In the genomic region with DNA sequence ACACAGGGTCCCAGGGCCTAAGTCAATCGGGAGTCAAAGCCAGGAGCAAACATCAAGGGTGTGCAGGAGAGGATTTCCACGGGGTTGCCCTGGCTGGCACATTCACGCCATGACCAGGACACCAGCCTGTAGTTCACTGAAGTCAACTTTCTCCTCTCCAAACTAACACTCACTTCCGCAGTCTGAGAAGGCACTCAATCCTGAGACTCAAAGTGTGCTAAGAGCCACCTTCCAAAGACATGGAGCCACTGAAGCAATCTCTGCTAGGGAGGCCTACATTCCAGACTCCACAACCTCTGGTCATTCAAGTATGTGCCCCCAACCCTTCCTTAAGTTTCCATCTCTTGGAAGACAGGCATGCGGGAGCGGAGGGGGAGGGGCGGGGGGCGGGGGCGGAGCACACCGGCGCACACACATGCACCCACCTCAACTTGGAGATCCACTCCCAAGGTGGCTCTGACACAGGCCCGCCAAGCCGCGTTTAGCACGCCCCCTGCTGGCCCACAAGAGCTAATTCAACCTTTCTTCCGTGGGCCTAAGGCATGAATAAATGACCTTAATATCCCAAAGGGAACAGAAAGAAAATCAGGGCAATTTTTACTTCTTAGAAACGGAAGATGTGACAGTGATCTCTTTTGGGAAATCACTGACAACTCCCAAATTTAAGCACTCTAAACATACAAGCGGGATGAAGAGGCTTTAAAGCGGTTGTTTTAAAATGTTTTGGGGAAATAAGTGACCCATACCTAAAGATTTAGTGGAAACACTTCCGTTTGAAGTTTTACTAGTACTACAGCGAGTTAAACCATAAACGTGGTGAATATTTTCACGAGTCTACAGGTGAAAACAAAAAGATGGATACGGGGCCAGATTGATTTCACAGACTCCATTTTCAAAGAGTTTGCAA, we compare ENCODE assay signal across 8 cellular contexts. TPM values are rescaled to one million over a fixed set of nuclear protein-coding genes. Genes with fewer than 3 reads are reported as not detected.
DNase-seq lines count a peak whose midpoint lies in the region; ATAC-seq, FAIRE-seq and TF ChIP-seq lines count a peak whose summit lies in the region.

No MANE protein-coding gene starts in this region.

- H3K79me2 ChIP-seq in OCI-LY7 (ENCODE audit: insufficient read depth, low read depth, low read length): no peaks in the 10 kb centered on the region
- H3K79me2 ChIP-seq in osteoblast (ENCODE audit: insufficient read depth, low read length): no peaks in the 10 kb centered on the region

- H3K9me2 ChIP-seq in OCI-LY7 (ENCODE audit: insufficient read depth, low read length): no peaks in the 10 kb centered on the region

- H3K36me3 ChIP-seq in OCI-LY7 (ENCODE audit: insufficient read depth, low read length) (no peaks in the 10 kb centered on the region), osteoblast (ENCODE audit: insufficient read depth, low read length) (no peaks in the 10 kb centered on the region), uterus (no peaks in the 10 kb centered on the region)

- H3K4me2 ChIP-seq in OCI-LY7 (ENCODE audit: low read length) (no peak overlapping the region), osteoblast (ENCODE audit: insufficient read depth, low read length) (no peak overlapping the region)

- CTCF ChIA-PET in OCI-LY7 (lab: Charles Lee; ENCODE audit: unreplicated experiment): no interaction called here

- H3K27me3 ChIP-seq in osteoblast (ENCODE audit: insufficient read depth, low read length) (peaks cover 7% of the 10 kb centered on the region), uterus (no peaks in the 10 kb centered on the region)

- H3K36me3 Mint-ChIP-seq in activated T-helper 1 cell treated with anti-CD3 and anti-CD28 coated beads, Interleukin-12 subunit alpha, Interleukin-12 subunit beta, Interleukin-2, Interleukin-4 antibody, amounts not matched to agents 30 ng/mL and 10 ng/mL and 1 ng/mL, durations not matched to agents 14 hours and 24 hours and 36 hours (ENCODE audit: low read depth): no peaks in the 10 kb centered on the region

- POLR2A ChIA-PET in OCI-LY7 (lab: Charles Lee): no interaction called here

- H2AFZ ChIP-seq in OCI-LY7 (ENCODE audit: low read length): no peak overlapping the region
- no peak overlapping the region for H2AFZ ChIP-seq in osteoblast (ENCODE audit: low read length)

- no peak overlapping the region for H3K27ac Mint-ChIP-seq in activated T-helper 1 cell treated with anti-CD3 and anti-CD28 coated beads, Interleukin-12 subunit alpha, Interleukin-12 subunit beta, Interleukin-2, Interleukin-4 antibody, amounts not matched to agents 30 ng/mL and 10 ng/mL and 1 ng/mL, durations not matched to agents 14 hours and 24 hours and 36 hours

- no peak overlapping the region for H3K4me3 ChIP-seq in OCI-LY7 (ENCODE audit: low read depth, low read length, poor library complexity, severe bottlenecking)
- no peak overlapping the region for H3K4me3 ChIP-seq in fibroblast of villous mesenchyme (ENCODE audit: low read depth, low read length)
- H3K4me3 ChIP-seq in osteoblast (ENCODE audit: insufficient read depth, low read length): no peak overlapping the region
- no peak overlapping the region for H3K4me3 ChIP-seq in uterus

- no TSS peak for BruUV-seq in OCI-LY7 (replicated peaks; lab: Mats Ljungman, UMichigan)

- no peak for TF ChIP-seq POLR2A in uterus (IDR thresholded peaks at IDR 0.05)

- H3K4me1 Mint-ChIP-seq in activated T-helper 1 cell treated with anti-CD3 and anti-CD28 coated beads, Interleukin-12 subunit alpha, Interleukin-12 subunit beta, Interleukin-2, Interleukin-4 antibody, amounts not matched to agents 30 ng/mL and 10 ng/mL and 1 ng/mL, durations not matched to agents 14 hours and 24 hours and 36 hours (ENCODE audit: low read depth): peaks cover 15% of the 10 kb centered on the region

- H3K9me3 ChIP-seq in OCI-LY7 (ENCODE audit: low read length) (no peaks in the 10 kb centered on the region), osteoblast (ENCODE audit: low read depth, low read length) (no peaks in the 10 kb centered on the region), uterus (no peaks in the 10 kb centered on the region)

- TF ChIP-seq CTCF in OCI-LY7 (conservative IDR thresholded peaks at IDR 0.05; ENCODE audit: low read length): peak; percentile 89
- peak; percentile 65 for TF ChIP-seq CTCF in fibroblast of villous mesenchyme (IDR thresholded peaks at IDR 0.05; ENCODE audit: insufficient read depth, low read depth, low read length)
- peak; percentile 72 for TF ChIP-seq CTCF in osteoblast (IDR thresholded peaks at IDR 0.05; ENCODE audit: extremely low read depth, low read depth, low read length)
- peak; percentile 50 to 62 (median 62) for TF ChIP-seq CTCF in uterus (IDR thresholded peaks at IDR 0.05)

- peaks cover 34% of the 10 kb centered on the region for H3K27me3 Mint-ChIP-seq in activated T-helper 1 cell treated with anti-CD3 and anti-CD28 coated beads, Interleukin-12 subunit alpha, Interleukin-12 subunit beta, Interleukin-2, Interleukin-4 antibody, amounts not matched to agents 30 ng/mL and 10 ng/mL and 1 ng/mL, durations not matched to agents 14 hours and 24 hours and 36 hours (ENCODE audit: insufficient read depth)

- H3K4me3 Mint-ChIP-seq in activated T-helper 1 cell treated with anti-CD3 and anti-CD28 coated beads, Interleukin-12 subunit alpha, Interleukin-12 subunit beta, Interleukin-2, Interleukin-4 antibody, amounts not matched to agents 30 ng/mL and 10 ng/mL and 1 ng/mL, durations not matched to agents 14 hours and 24 hours and 36 hours: peak overlapping the region; percentile 65

- DNase-seq in COLO829 (ENCODE audit: low spot score): peak; percentile 2
- peak; percentile 33 for DNase-seq in HTR-8/SVneo (ENCODE audit: insufficient read length, low spot score)
- peak; percentile 65 for DNase-seq in OCI-LY7 (ENCODE audit: low spot score)
- peak; percentile 35 for DNase-seq in activated T-helper 1 cell treated with anti-CD3 and anti-CD28 coated beads, Interleukin-12 subunit alpha, Interleukin-12 subunit beta, Interleukin-2, Interleukin-4 antibody, amounts not matched to agents 30 ng/mL and 10 ng/mL and 1 ng/mL, durations not matched to agents 14 hours and 24 hours and 36 hours (ENCODE audit: low spot score)
- DNase-seq in fibroblast of villous mesenchyme (ENCODE audit: low read depth): peak; percentile 28
- peak; percentile 85 for DNase-seq in osteoblast (ENCODE audit: insufficient read length, low spot score, missing footprints)
- DNase-seq in uterus: peak; percentile 16 to 27

- H3K9me3 Mint-ChIP-seq in activated T-helper 1 cell treated with anti-CD3 and anti-CD28 coated beads, Interleukin-12 subunit alpha, Interleukin-12 subunit beta, Interleukin-2, Interleukin-4 antibody, amounts not matched to agents 30 ng/mL and 10 ng/mL and 1 ng/mL, durations not matched to agents 14 hours and 24 hours and 36 hours: no peaks in the 10 kb centered on the region

- intact Hi-C loops in OCI-LY7 (cut with micrococcal nuclease; ENCODE audit: unreplicated experiment) (loop anchor here (2.0 kb wide), 1 partner anchor 107 kb away; no protein-coding TSS in a partner anchor), uterus (cut with DNase I; ENCODE audit: low total_unique reads) (no loop called here)
- intact Hi-C loops in activated T-helper 1 cell treated with anti-CD3 and anti-CD28 coated beads, Interleukin-12 subunit alpha, Interleukin-12 subunit beta, Interleukin-2, Interleukin-4 antibody, amounts not matched to agents 30 ng/mL and 10 ng/mL and 1 ng/mL, durations not matched to agents 14 hours and 24 hours and 36 hours (cut with micrococcal nuclease): loop anchor here (5.0 kb wide), 2 partner anchors 220 to 430 kb away; no protein-coding TSS in a partner anchor

- H3K27ac ChIP-seq in OCI-LY7 (ENCODE audit: low read depth, low read length, poor library complexity, severe bottlenecking) (no peak overlapping the region), osteoblast (ENCODE audit: low read depth, low read length) (no peak overlapping the region), uterus (no peak overlapping the region)

- ATAC-seq in GM21529 (IDR thresholded peaks at IDR 0.05; ENCODE audit: unreplicated experiment): no peak

- no peak for FAIRE-seq in HTR-8/SVneo (lab: Jason Lieb, UNC)

- H4K20me1 ChIP-seq in OCI-LY7 (ENCODE audit: insufficient read depth, low read length) (no peaks in the 10 kb centered on the region), osteoblast (ENCODE audit: insufficient read depth, low read length) (no peaks in the 10 kb centered on the region)

- H3K4me1 ChIP-seq in OCI-LY7 (ENCODE audit: insufficient read depth, low read length, poor library complexity, severe bottlenecking): peaks cover 3% of the 10 kb centered on the region
- no peaks in the 10 kb centered on the region for H3K4me1 ChIP-seq in osteoblast (ENCODE audit: insufficient read depth, low read length)
- H3K4me1 ChIP-seq in uterus: no peaks in the 10 kb centered on the region

RNA-seq across cellular contexts. Expression of a gene that starts 2.7 kb away (rescaled TPM):
- total RNA-seq in OCI-LY7 (2014; rRNA removed; shearing (Covaris generic)): 0.06 and 0.13 TPM in 2 replicates
- total RNA-seq in OCI-LY7 (2022) (0.42 and 0.96 TPM in 2 replicates), fibroblast of villous mesenchyme (under 0.01 TPM in 2 replicates), osteoblast (under 0.01 and 0.59 TPM in 2 replicates), uterus (10 to 100 TPM in 1 of 4 donors, 1 to 10 TPM in 3; 3.7 to 24.4 (median 5.4) TPM)
- total RNA-seq in activated T-helper 1 cell treated with anti-CD3 and anti-CD28 coated beads, Interleukin-12 subunit alpha, Interleukin-12 subunit beta, Interleukin-2, Interleukin-4 antibody, amounts not matched to agents 30 ng/mL and 10 ng/mL and 1 ng/mL, durations not matched to agents 14 hours and 24 hours and 36 hours: 2.9 and 3.0 TPM in 2 replicates

Comparison
In these comparisons a context has a peak if more than half of its experiments do, and no peak if none do; other contexts are left out.
1. DNase-seq: peak in every context shown above with its lines; median percentile 85 in osteoblast; 65 in OCI-LY7; 35 in activated T-helper 1 cell treated with anti-CD3 and anti-CD28 coated beads, Interleukin-12 subunit alpha, Interleukin-12 subunit beta, Interleukin-2, Interleukin-4 antibody, amounts not matched to agents 30 ng/mL and 10 ng/mL and 1 ng/mL, durations not matched to agents 14 hours and 24 hours and 36 hours; 33 in HTR-8/SVneo; 28 in fibroblast of villous mesenchyme; 22 in uterus; 2 in COLO829.